In genomic region chr11:76700177-76701100, GRCh38 we compare ENCODE assay signal across 10 cellular contexts. TPM values are rescaled to one million over a fixed set of nuclear protein-coding genes. Genes with fewer than 3 reads are reported as not detected.
DNase-seq lines count a peak whose midpoint lies in the region; ATAC-seq and TF ChIP-seq lines count a peak whose summit lies in the region.
"Had no signal": no experiment of that assay in that cellular context is flagged by ENCODE, and none has a peak within 500 bp of the region (broad histone marks: within the 10 kb centered on the region; RNA-seq: fewer than 3 reads in every experiment).

No MANE protein-coding gene starts in this region.

- peaks cover 17% of the 10 kb centered on the region for H3K4me1 Mint-ChIP-seq in osteocyte (ENCODE audit: unreplicated experiment)

- no peak overlapping the region for H3K4me3 Mint-ChIP-seq in osteocyte (ENCODE audit: unreplicated experiment)

- ATAC-seq in GM21717 (IDR thresholded peaks at IDR 0.05; ENCODE audit: unreplicated experiment) (no peak), GM19463 (IDR thresholded peaks at IDR 0.05; ENCODE audit: unreplicated experiment) (no peak)

- no peak overlapping the region for H3K4me3 ChIP-seq in brain microvascular endothelial cell (ENCODE audit: low read depth, low read length)
- no peak overlapping the region for H3K4me3 ChIP-seq in mesodermal cell (ENCODE audit: extremely low read depth, insufficient read depth, low read length, poor library complexity, severe bottlenecking)

- H3K27ac Mint-ChIP-seq in osteocyte (ENCODE audit: unreplicated experiment): no peak overlapping the region

- no peaks in the 10 kb centered on the region for H3K36me3 Mint-ChIP-seq in osteocyte (ENCODE audit: unreplicated experiment)

- no peaks in the 10 kb centered on the region for H3K9me3 Mint-ChIP-seq in osteocyte (ENCODE audit: unreplicated experiment)

- H3K27ac ChIP-seq in brain microvascular endothelial cell (peak overlapping the region; percentile 29), mesodermal cell (ENCODE audit: low read depth, low read length, severe bottlenecking) (peak overlapping the region; percentile 91)

- TF ChIP-seq CTCF in brain microvascular endothelial cell (IDR thresholded peaks at IDR 0.05; ENCODE audit: low read depth, low read length, missing control alignments): no peak
- TF ChIP-seq CTCF in osteocyte (IDR thresholded peaks at IDR 0.05): no peak

- DNase-seq in AG08395 (ENCODE audit: low spot score) (peak; percentile 97), HS-5 (ENCODE audit: low read depth) (peak; percentile 91), brain microvascular endothelial cell (peak; percentile 86), osteocyte (ENCODE audit: extremely low spot score, unreplicated experiment) (no peak), C1 segment of cervical spinal cord (lab: John Stamatoyannopoulos, UW) (no peak)
- DNase-seq: activated naive CD4-positive, alpha-beta T cell; stimulated activated naive CD4-positive, alpha-beta T cell treated with Interleukin-2 at 50 U/mL for 16 hours had no signal

- no peaks in the 10 kb centered on the region for H3K27me3 ChIP-seq in brain microvascular endothelial cell (replicated peaks)

- H3K9me3 ChIP-seq in mesodermal cell (ENCODE audit: control insufficient read depth, low read length): no peaks in the 10 kb centered on the region

- H3K36me3 ChIP-seq in brain microvascular endothelial cell (replicated peaks) (no peaks in the 10 kb centered on the region), mesodermal cell (ENCODE audit: control insufficient read depth, insufficient read depth, low read length) (no peaks in the 10 kb centered on the region)

- peaks cover 49% of the 10 kb centered on the region for H3K4me1 ChIP-seq in mesodermal cell (ENCODE audit: control insufficient read depth, insufficient read depth, low read length, poor library complexity, severe bottlenecking)

- H3K27me3 Mint-ChIP-seq in osteocyte (ENCODE audit: unreplicated experiment): peaks cover 14% of the 10 kb centered on the region

- in situ Hi-C loops in brain microvascular endothelial cell (cut with HindIII; ENCODE audit: low pct_ligation_motif_present, low sequenced_read_pairs): no loop called here

- WGBS in mesodermal cell (ENCODE audit: insufficient coverage in 2 of 2), 2 experiments: 81 to 84% methylated on average over 13 to 14 of the region's 16 CpGs

RNA-seq across cellular contexts. Expression of gene LRRC32, which starts 29.9 kb away (rescaled TPM):
- 96.7 TPM for polyA plus RNA-seq in mesodermal cell (2013, experiment 1 of 2)
- 105 TPM for polyA plus RNA-seq in mesodermal cell (2013, experiment 2 of 2)
- 35.6 and 39.6 TPM in 2 replicates for total RNA-seq in osteocyte

Comparison
In these comparisons a context has a peak if more than half of its experiments do, and no peak if none do; other contexts are left out.
1. DNase-seq: peak in AG08395 (single experiment), HS-5 (single experiment) and brain microvascular endothelial cell (single experiment); none in osteocyte (single experiment) and C1 segment of cervical spinal cord (0 of 14).